13 cellular contexts compared by ENCODE assay signal in genomic region chr10:3895045-3895609, GRCh38.
DNase-seq lines count a peak whose midpoint lies in the region; ATAC-seq, FAIRE-seq and TF ChIP-seq lines count a peak whose summit lies in the region.
"Had no signal": no experiment of that assay in that cellular context is flagged by ENCODE, and none has a peak within 500 bp of the region (broad histone marks: within the 10 kb centered on the region; RNA-seq: fewer than 3 reads in every experiment).

No MANE protein-coding gene starts in this region.

- TF ChIP-seq CTCF in A549 (IDR thresholded peaks at IDR 0.05): no peak
- no peak for TF ChIP-seq CTCF in ovary (IDR thresholded peaks at IDR 0.05)
- no peak for TF ChIP-seq CTCF in body of pancreas (IDR thresholded peaks at IDR 0.05)

- H3K4me2 ChIP-seq in A549: peak overlapping the region; percentile 57

- DNase-seq in A549 (ENCODE audit: low read depth in 1 of 2, low spot score in 1 of 2) (peak; percentile 36 to 74), EL (peak; percentile 55), amniotic epithelial cell (ENCODE audit: low read depth) (peak; percentile 89), iris pigment epithelial cell (ENCODE audit: low read depth) (peak; percentile 73), SW 1271 (lab: John Stamatoyannopoulos, UW) (no peak), ovary (no peak), body of pancreas (no peak)
- no peak for DNase-seq in stimulated activated CD4-positive, alpha-beta T cell treated with anti-CD3 and anti-CD28 coated beads, Interleukin-4, amount 100 ng/mL, for 4 hours
- DNase-seq: activated effector memory CD4-positive, alpha-beta T cell treated with anti-CD3 and anti-CD28 coated beads, Interleukin-2, amount 50 U/mL, for 16 hours; glutamatergic neuron; NCI-H446; Right ventricle myocardium superior had no signal

- no peak overlapping the region for H3K4me3 ChIP-seq in A549
- H3K4me3 ChIP-seq in ovary: no peak overlapping the region
- no peak overlapping the region for H3K4me3 ChIP-seq in body of pancreas
- H3K4me3 ChIP-seq: coronary artery had no signal

- FAIRE-seq in A549 (lab: Jason Lieb, UNC): no peak

- TF ChIP-seq POLR2A in A549 (IDR thresholded peaks at IDR 0.05; ENCODE audit: low read length): no peak
- TF ChIP-seq POLR2A in ovary (IDR thresholded peaks at IDR 0.05): no peak
- no peak for TF ChIP-seq POLR2A in body of pancreas (IDR thresholded peaks at IDR 0.05)

- WGBS in A549 (ENCODE audit: missing lambda C conversion rate): 13% methylated on average over 3 of the region's 5 CpGs
- WGBS in ovary, 3 donors: 77 to 84% (median 80%) methylated on average over 5 of the region's 5 CpGs
- 57 to 73% methylated on average over 5 of the region's 5 CpGs for WGBS in body of pancreas, 2 donors

- H3K27me3 ChIP-seq in ovary (no peaks in the 10 kb centered on the region), body of pancreas (no peaks in the 10 kb centered on the region)

- POLR2A ChIA-PET in A549 (lab: Yijun Ruan, JAX): interaction anchor here (0.9 to 1.2 kb wide), 3 partner anchors 9 to 110 kb away, joined by 3 to 4 read pairs (median 3); partner anchors contain the start of gene KLF6

- peak overlapping the region; percentile 95 to 96 for H3K27ac ChIP-seq in A549
- H3K27ac ChIP-seq in ovary: no peak overlapping the region
- no peak overlapping the region for H3K27ac ChIP-seq in body of pancreas
- H3K27ac ChIP-seq: coronary artery had no signal

- H3K4me1 ChIP-seq in A549: peaks cover 71% of the 10 kb centered on the region
- H3K4me1 ChIP-seq in ovary (ENCODE audit: insufficient read depth): no peaks in the 10 kb centered on the region
- peaks cover 7% of the 10 kb centered on the region for H3K4me1 ChIP-seq in body of pancreas

- H3K36me3 ChIP-seq in ovary (no peaks in the 10 kb centered on the region), body of pancreas (replicated peaks in 1 of 2; ENCODE audit: insufficient read depth in 1 of 2, low read depth in 2 of 2) (no peaks in the 10 kb centered on the region)

- TF ChIP-seq EP300 in A549 (IDR thresholded peaks at IDR 0.05): 0 out of 5 replicates have a peak, but pooled peaks have one; percentile 20 to 43
- TF ChIP-seq EP300 in ovary (IDR thresholded peaks at IDR 0.05): no peak

- ATAC-seq in A549 (peak; percentile 70 to 83), body of pancreas (no peak)

- TF ChIP-seq RAD21 in A549 (conservative IDR thresholded peaks at IDR 0.05 in 1 of 2, IDR thresholded peaks at IDR 0.05 in 1 of 2): peak in 1 of 2 experiments; percentile 12; a peak in 1 of 5 replicates

- no peaks in the 10 kb centered on the region for H3K9me3 ChIP-seq in A549
- no peaks in the 10 kb centered on the region for H3K9me3 ChIP-seq in ovary
- H3K9me3 ChIP-seq in body of pancreas: no peaks in the 10 kb centered on the region

- CTCF ChIA-PET in A549 (lab: Yijun Ruan, JAX): interaction anchor here (0.6 to 0.8 kb wide), 2 partner anchors 616 to 917 kb away, joined by 3 read pairs; no protein-coding TSS in a partner anchor

- intact Hi-C loops in ovary (cut with DNase I) (no loop called here), body of pancreas (cut with DNase I) (no loop called here)

TF ChIP-seq in A549, 52 proteins besides CTCF, POLR2A, EP300 and RAD21:
- TF ChIP-seq FOSL2 (IDR thresholded peaks at IDR 0.05) (no peak; the same call in 1 of the 2 replicates), FOSL2 (CRISPR knock-in tag; IDR thresholded peaks at IDR 0.05) (peak; percentile 48), NPAS2 (CRISPR knock-in tag; IDR thresholded peaks at IDR 0.05; ENCODE audit: borderline replicate concordance) (no peak), SMC3 (IDR thresholded peaks at IDR 0.05) (peak; percentile 39; the same call in 2 of the 3 replicates), JUNB (IDR thresholded peaks at IDR 0.05) (peak; percentile 45; the same call in 1 of the 2 replicates)

Comparison
In these comparisons a context has a peak if more than half of its experiments do, and no peak if none do; other contexts are left out.
1. DNase-seq: peak in A549 (2 of 2), EL (single experiment), amniotic epithelial cell (single experiment) and iris pigment epithelial cell (single experiment); none in SW 1271 (0 of 2), ovary (0 of 5), body of pancreas (0 of 4) and stimulated activated CD4-positive, alpha-beta T cell treated with anti-CD3 and anti-CD28 coated beads, Interleukin-4, amount 100 ng/mL, for 4 hours (0 of 2).
2. H3K27ac ChIP-seq: peak in A549 (2 of 2); none in ovary (0 of 2) and body of pancreas (0 of 4).